Comparison of ENCODE assay signal across 28 cellular contexts in the genomic region with DNA sequence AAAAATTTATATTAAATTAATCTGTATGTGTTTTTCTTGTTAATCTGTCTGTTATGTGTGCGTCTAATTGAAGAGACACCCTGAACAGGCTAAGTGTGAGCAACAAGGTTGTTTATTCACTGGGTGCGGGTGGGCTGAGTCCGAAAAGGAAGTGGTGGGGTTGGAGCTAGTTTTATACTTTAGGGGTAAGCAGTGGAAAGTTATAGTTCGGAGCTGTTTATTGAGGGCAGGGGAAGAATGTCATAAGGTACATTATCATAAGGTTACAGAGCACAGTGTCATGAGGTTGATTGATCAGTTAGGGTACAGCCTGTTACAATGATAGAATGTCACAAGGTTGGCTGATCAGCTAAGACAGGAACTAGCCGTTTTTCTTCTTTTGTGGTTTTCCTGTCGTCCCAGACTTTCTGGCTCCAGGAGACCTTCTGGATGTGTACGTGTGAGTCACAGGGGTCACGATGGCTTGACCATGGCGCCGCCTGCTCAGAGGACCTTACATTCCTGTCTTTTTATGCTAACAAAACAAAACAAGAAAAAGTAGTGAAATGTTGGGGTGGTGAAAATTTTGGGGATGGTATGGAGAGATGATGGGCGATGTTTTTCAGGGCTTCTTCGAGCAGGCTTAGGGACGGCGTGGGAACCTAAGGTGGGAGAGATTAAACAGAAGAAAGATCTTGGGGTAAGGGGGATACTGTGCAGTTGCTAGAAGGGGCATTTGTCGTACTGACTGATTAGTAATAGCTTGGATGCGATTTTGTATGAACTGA.
DNase-seq lines count a peak whose midpoint lies in the region; ATAC-seq, FAIRE-seq and TF ChIP-seq lines count a peak whose summit lies in the region.
"Had no signal": no experiment of that assay in that cellular context is flagged by ENCODE, and none has a peak within 500 bp of the region (broad histone marks: within the 10 kb centered on the region; RNA-seq: fewer than 3 reads in every experiment).

No MANE protein-coding gene starts in this region.

- no peak for TF ChIP-seq CTCF in astrocyte of the spinal cord (IDR thresholded peaks at IDR 0.05; ENCODE audit: low read depth, low read length)

- H3K4me3 ChIP-seq in astrocyte of the spinal cord (ENCODE audit: low read depth, low read length), result no peak overlapping the region
- H3K4me3 ChIP-seq: dorsolateral prefrontal cortex, gastrocnemius medialis, lower lobe of right lung, SK-N-MC, smooth muscle cell, thoracic aorta had no signal

- peak; percentile 85 for FAIRE-seq in RCC 7860 (lab: Jason Lieb, UNC)
- FAIRE-seq: HepG2, keratinocyte had no signal

- DNase-seq in HCEC 1CT, result peak; percentile 58
- DNase-seq in RCC 7860 (ENCODE audit: low spot score), result peak; percentile 80
- peak; percentile 50 for DNase-seq in astrocyte of the spinal cord (ENCODE audit: low read depth, low spot score)
- DNase-seq in kidney tubule cell (ENCODE audit: low spot score), result peak; percentile 4
- no peak for DNase-seq in stimulated activated CD4-positive, alpha-beta T cell treated with anti-CD3 and anti-CD28 coated beads, Interleukin-4, amount 100 ng/mL, for 1 hour
- no peak for DNase-seq in stimulated activated CD4-positive, alpha-beta T cell treated with anti-CD3 and anti-CD28 coated beads, Interleukin-12 subunit alpha, Interleukin-12 subunit beta, amount 100 ng/mL, for 4 hours
- DNase-seq: activated CD4-positive, alpha-beta T cell treated with anti-CD3 and anti-CD28 coated beads for 1 hour; activated CD8-positive, alpha-beta memory T cell treated with anti-CD3 and anti-CD28 coated beads for 24 hours; activated naive CD4-positive, alpha-beta T cell treated with Interleukin-2 at 50 U/mL for 16 hours; activated T-cell treated with anti-CD3 and anti-CD28 coated beads, Interleukin-2, amount 50 U/mL, for 4 hours; CD4-positive, CD25-positive, alpha-beta regulatory T cell; dorsolateral prefrontal cortex; gastrocnemius medialis; GF-D8; lower lobe of right lung; NCI-H1436 treated with DMSO at 0.1 percent for 48 hours; NCI-H524; RPMI8226; stimulated activated CD4-positive, alpha-beta T cell treated with anti-CD3 and anti-CD28 coated beads, Interleukin-2, amount 100 ng/mL, for 48 hours; stimulated activated naive CD4-positive, alpha-beta T cell treated with Interleukin-2 at 50 U/mL for 16 hours had no signal

- ATAC-seq in HG03175 (IDR thresholded peaks at IDR 0.05; ENCODE audit: unreplicated experiment), result no peak
- ATAC-seq in HG03097 (IDR thresholded peaks at IDR 0.05; ENCODE audit: low FRiP score, unreplicated experiment), result no peak
- ATAC-seq: activated T-cell treated with anti-CD3 and anti-CD28 coated beads, Interleukin-2, amount 50 U/mL, for 4 hours; gastrocnemius medialis; HCT116; HepG2; lower lobe of right lung had no signal

- in situ Hi-C loops in astrocyte of the spinal cord (cut with HindIII; ENCODE audit: low sequenced_read_pairs), result no loop called here

Comparison
In these comparisons a context has a peak if more than half of its experiments do, and no peak if none do; other contexts are left out.
1. DNase-seq: peak in HCEC 1CT (single experiment), RCC 7860 (single experiment), astrocyte of the spinal cord (single experiment) and kidney tubule cell (single experiment); none in stimulated activated CD4-positive, alpha-beta T cell treated with anti-CD3 and anti-CD28 coated beads, Interleukin-4, amount 100 ng/mL, for 1 hour (single experiment) and stimulated activated CD4-positive, alpha-beta T cell treated with anti-CD3 and anti-CD28 coated beads, Interleukin-12 subunit alpha, Interleukin-12 subunit beta, amount 100 ng/mL, for 4 hours (single experiment).